Comparison of ENCODE assay signal across 16 cellular contexts in the genomic region with DNA sequence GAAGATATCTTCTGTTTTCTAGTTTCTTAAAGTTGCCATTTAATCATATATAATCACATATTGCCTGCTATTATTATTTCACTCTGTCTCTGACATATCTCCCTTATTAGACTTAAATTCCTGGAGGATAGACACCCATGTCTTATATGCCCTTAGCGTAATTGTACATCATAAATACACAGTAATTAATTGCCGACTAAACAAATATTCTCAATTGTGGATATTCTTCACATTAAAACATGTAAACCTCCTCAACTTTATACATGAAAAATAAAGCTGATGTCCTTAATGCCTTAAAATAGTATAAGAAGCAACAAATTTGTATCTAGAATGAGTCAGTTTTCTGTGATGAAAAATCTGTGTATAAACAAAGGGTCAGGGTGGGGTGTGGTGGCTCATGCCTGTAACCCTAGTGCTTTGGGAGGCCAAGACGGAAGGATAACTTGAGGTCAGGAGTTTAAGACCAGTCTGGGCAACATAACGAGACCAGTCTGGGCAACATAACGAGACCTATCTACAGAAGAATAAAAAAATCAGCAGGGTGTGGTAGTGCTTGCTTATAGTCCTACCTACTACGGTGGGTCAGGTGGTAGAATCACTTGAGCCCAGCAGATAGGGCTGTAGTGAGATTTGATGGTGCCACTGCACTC. TPM values are rescaled to one million over a fixed set of nuclear protein-coding genes. Genes with fewer than 3 reads are reported as not detected.
A peak's percentile ranks its signal among the peaks of the same experiment; 100 is the strongest.
DNase-seq lines count a peak whose midpoint lies in the region; ATAC-seq, FAIRE-seq and TF ChIP-seq lines count a peak whose summit lies in the region.
"Had no signal": no experiment of that assay in that cellular context is flagged by ENCODE, and none has a peak within 500 bp of the region (broad histone marks: within the 10 kb centered on the region; RNA-seq: fewer than 3 reads in every experiment).

No MANE protein-coding gene starts in this region.

- peaks cover 48% of the 10 kb centered on the region for H4K20me1 ChIP-seq in Loucy (ENCODE audit: insufficient read depth, low read length, poor library complexity, severe bottlenecking)

- peaks cover 3% of the 10 kb centered on the region; the same call in 1 of the 2 replicates for H3F3A ChIP-seq in Loucy (ENCODE audit: low read depth)

- peak overlapping the region; percentile 85 for H3K4me2 ChIP-seq in Loucy (ENCODE audit: low read depth, low read length, poor library complexity, severe bottlenecking)

- H3K4me1 ChIP-seq in Loucy (ENCODE audit: insufficient read depth, low read length, poor library complexity, severe bottlenecking): peaks cover 53% of the 10 kb centered on the region
- H3K4me1 ChIP-seq: BE2C, Caco-2 had no signal

- H3K9ac ChIP-seq in Loucy (ENCODE audit: low read depth, low read length, poor library complexity, severe bottlenecking): no peak overlapping the region

- ATAC-seq in GM18498 (IDR thresholded peaks at IDR 0.05; ENCODE audit: unreplicated experiment) (no peak), GM19452 (IDR thresholded peaks at IDR 0.05; ENCODE audit: unreplicated experiment) (no peak)

- no peak for DNase-seq in GM12891 (ENCODE audit: insufficient read length, low spot score)
- DNase-seq in bronchial epithelial cell (ENCODE audit: low read depth): peak; percentile 66
- DNase-seq in effector CD8-positive, alpha-beta T cell (lab: John Stamatoyannopoulos, UW): no peak
- DNase-seq: ACHN; BE2C; C1 segment of cervical spinal cord; Caco-2; CD4-positive, CD25-positive, alpha-beta regulatory T cell; CD8-positive, alpha-beta memory T cell; KBM-7 had no signal

- H3K79me2 ChIP-seq in Loucy (ENCODE audit: insufficient read depth, low read length): peaks cover 73% of the 10 kb centered on the region

- TF ChIP-seq CTCF in Loucy (conservative IDR thresholded peaks at IDR 0.05; ENCODE audit: low read length) (no peak), bronchial epithelial cell (IDR thresholded peaks at IDR 0.05; ENCODE audit: insufficient read depth, low read length, severe bottlenecking) (no peak)

- no peaks in the 10 kb centered on the region for H3K9me2 ChIP-seq in Loucy (replicated peaks; ENCODE audit: low read depth, low read length)

- TF ChIP-seq POLR2A in GM12891 (IDR thresholded peaks at IDR 0.05; ENCODE audit: low read depth, low read length): no peak

- H3K36me3 ChIP-seq in Loucy (ENCODE audit: insufficient read depth, low read length): peaks cover 12% of the 10 kb centered on the region; the same call in 1 of the 2 replicates
- H3K36me3 ChIP-seq in bronchial epithelial cell (ENCODE audit: control insufficient read depth, insufficient read depth, low read length): peaks cover 3% of the 10 kb centered on the region
- H3K36me3 ChIP-seq: BE2C had no signal

- FAIRE-seq in GM12891 (lab: Jason Lieb, UNC) (peak; percentile 9), bronchial epithelial cell (lab: Jason Lieb, UNC) (no peak)
- FAIRE-seq: D721Med, G401.6 had no signal

- H3K27me3 ChIP-seq in Loucy (ENCODE audit: insufficient read depth, low read length, poor library complexity, severe bottlenecking) (no peaks in the 10 kb centered on the region), bronchial epithelial cell (ENCODE audit: control insufficient read depth, insufficient read depth, low read length) (no peaks in the 10 kb centered on the region)
- H3K27me3 ChIP-seq: BE2C had no signal

- H2AFZ ChIP-seq in Loucy (ENCODE audit: low read length): no peak overlapping the region

- no peaks in the 10 kb centered on the region for H3K9me3 ChIP-seq in Loucy (ENCODE audit: insufficient read depth, low read depth, low read length)
- H3K9me3 ChIP-seq: BE2C, Caco-2, HAP-1 had no signal

- H3K4me3 ChIP-seq in Loucy (ENCODE audit: low read length, poor library complexity, severe bottlenecking): peak overlapping the region; percentile 19
- H3K4me3 ChIP-seq in bronchial epithelial cell (ENCODE audit: low read depth, low read length): no peak overlapping the region
- H3K4me3 ChIP-seq: HAP-1 had no signal

TF ChIP-seq in GM12891, 5 proteins besides CTCF, POLR2A, EP300 and RAD21:
- no peak for TF ChIP-seq POLR2AphosphoS5 (IDR thresholded peaks at IDR 0.05; ENCODE audit: low read depth, low read length)
- no peak for TF ChIP-seq TAF1 (IDR thresholded peaks at IDR 0.05; ENCODE audit: low read depth, low read length)
- TF ChIP-seq PAX5 (IDR thresholded peaks at IDR 0.05; ENCODE audit: insufficient read depth, low read length, severe bottlenecking): no peak
- no peak for TF ChIP-seq SPI1 (IDR thresholded peaks at IDR 0.05; ENCODE audit: low read depth, low read length)
- TF ChIP-seq POU2F2 (IDR thresholded peaks at IDR 0.05; ENCODE audit: low read depth, low read length): no peak

RNA-seq across cellular contexts. Expression of a gene that starts 6.1 kb away (rescaled TPM):
- polyA plus RNA-seq in GM12891 (2012; ENCODE audit: low read depth, missing spikeins): 4.4 TPM
- 21.6 and 34.4 TPM in 2 replicates for total RNA-seq in bronchial epithelial cell
